ENCODE assay signal across 8 cellular contexts in the genomic region with DNA sequence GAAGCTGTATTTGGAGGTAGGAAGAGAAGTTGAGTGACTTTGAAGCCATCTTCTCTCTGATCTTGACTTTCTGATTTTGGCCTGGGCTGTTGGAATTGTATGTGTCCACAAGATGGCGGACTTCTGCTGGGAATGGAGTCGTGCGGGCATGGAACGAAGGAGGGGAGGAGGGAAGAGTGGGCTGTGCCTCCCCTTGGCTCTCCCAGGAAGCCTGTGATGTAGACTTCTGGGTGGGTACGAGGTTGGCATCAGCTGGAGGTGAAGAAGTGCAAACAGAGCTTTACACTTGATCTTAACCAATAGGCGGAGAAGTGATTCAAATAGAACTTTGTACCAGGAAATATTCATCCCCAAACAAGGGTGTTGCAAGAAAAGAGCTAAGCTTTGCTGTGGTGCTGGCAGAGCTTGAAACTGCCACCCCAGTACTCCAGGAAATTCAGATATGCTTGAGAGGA. TPM values are rescaled to one million over a fixed set of nuclear protein-coding genes. Genes with fewer than 3 reads are reported as not detected.
A peak's percentile ranks its signal among the peaks of the same experiment; 100 is the strongest.
DNase-seq lines count a peak whose midpoint lies in the region; ATAC-seq and TF ChIP-seq lines count a peak whose summit lies in the region.

No MANE protein-coding gene starts in this region.

- CTCF ChIA-PET in HEK293 (lab: Yijun Ruan, JAX): interaction anchor here (0.5 to 5.3 kb wide), 57 partner anchors 11 to 1244 kb away, joined by 3 to 93 read pairs (median 4); a partner anchor contains a TSS

- POLR2A ChIA-PET in HEK293 (lab: Yijun Ruan, JAX): no interaction called here

- TF ChIP-seq CTCF in HEK293 (tag by site-specific recombination; IDR thresholded peaks at IDR 0.05) (peak; percentile 85), body of pancreas (IDR thresholded peaks at IDR 0.05) (peak; percentile 40 to 95 (median 82))

- H3K27me3 ChIP-seq in body of pancreas: no peaks in the 10 kb centered on the region

- intact Hi-C loops in body of pancreas (cut with DNase I): no loop called here

- H3K36me3 ChIP-seq in HEK293 (ENCODE audit: control insufficient read depth in 2 of 2, insufficient read depth in 1 of 2, low read length in 2 of 2) (no peaks in the 10 kb centered on the region), body of pancreas (replicated peaks in 1 of 2; ENCODE audit: insufficient read depth in 1 of 2, low read depth in 2 of 2) (no peaks in the 10 kb centered on the region)

- 2 to 5% methylated on average over 6 of the region's 6 CpGs for WGBS in body of pancreas, 2 donors

- no peak for TF ChIP-seq POLR2A in body of pancreas (IDR thresholded peaks at IDR 0.05)

- peak; percentile 9 for DNase-seq in COR-L47 (lab: John Stamatoyannopoulos, UW)
- DNase-seq in RPMI7951 (ENCODE audit: low read depth): peak; percentile 51
- DNase-seq in body of pancreas: peak; percentile 66 to 88 (median 80)
- DNase-seq in iPS-NIHi7 (ENCODE audit: extremely low spot score): peak; percentile 74
- DNase-seq in stimulated activated CD4-positive, alpha-beta T cell treated with anti-CD3 and anti-CD28 coated beads, Interleukin-2, amount 100 ng/mL, for 24 hours: peak; percentile 27 to 41

- no peaks in the 10 kb centered on the region for H3K4me1 ChIP-seq in HEK293 (ENCODE audit: control insufficient read depth, insufficient read depth, low read length)
- peaks cover 19% of the 10 kb centered on the region for H3K4me1 ChIP-seq in body of pancreas

- ATAC-seq in body of pancreas (peak; percentile 93), HG02852 (IDR thresholded peaks at IDR 0.05; ENCODE audit: unreplicated experiment) (no peak), HG03175 (IDR thresholded peaks at IDR 0.05; ENCODE audit: unreplicated experiment) (no peak)

- H3K27ac ChIP-seq in HEK293 (ENCODE audit: extremely low read depth, low read depth, low read length) (no peak overlapping the region), body of pancreas (peak overlapping the region in 3 of 4 donors; percentile 39 to 76 (median 56))

- H3K9me3 ChIP-seq in HEK293 (ENCODE audit: control insufficient read depth, insufficient read depth, low read depth, low read length): no peaks in the 10 kb centered on the region
- no peaks in the 10 kb centered on the region for H3K9me3 ChIP-seq in body of pancreas

- no peak overlapping the region for H3K4me3 ChIP-seq in HEK293 (ENCODE audit: low read depth, low read length)
- no peak overlapping the region for H3K4me3 ChIP-seq in body of pancreas

TF ChIP-seq in HEK293, 187 proteins besides CTCF, POLR2A, EP300 and RAD21 (continues in another document):
- TF ChIP-seq ZBTB7A (tag by site-specific recombination; IDR thresholded peaks at IDR 0.05; ENCODE audit: low read depth) (no peak), ZNF843 (tag by site-specific recombination; IDR thresholded peaks at IDR 0.05) (no peak), ZNF112 (tag by site-specific recombination; IDR thresholded peaks at IDR 0.05) (no peak), ZNF248 (tag by site-specific recombination; IDR thresholded peaks at IDR 0.05) (no peak), YY2 (tag by site-specific recombination; IDR thresholded peaks at IDR 0.05) (peak; percentile 56; the same call in 1 of the 2 replicates), ZNF596 (tag by site-specific recombination; IDR thresholded peaks at IDR 0.05) (no peak), ZEB2 (tag by site-specific recombination; IDR thresholded peaks at IDR 0.05) (no peak), ZNF76 (tag by site-specific recombination; IDR thresholded peaks at IDR 0.05; ENCODE audit: borderline replicate concordance, low read depth) (no peak), ZSCAN30 (tag by site-specific recombination; IDR thresholded peaks at IDR 0.05) (no peak), HOXD13 (CRISPR knock-in tag; IDR thresholded peaks at IDR 0.05; ENCODE audit: borderline replicate concordance) (no peak), ZNF133 (tag by site-specific recombination; IDR thresholded peaks at IDR 0.05) (no peak), TRIM28 (IDR thresholded peaks at IDR 0.05; ENCODE audit: borderline replicate concordance, low read length) (no peak), MEIS1 (CRISPR knock-in tag; IDR thresholded peaks at IDR 0.05; ENCODE audit: borderline replicate concordance) (no peak), SCRT2 (tag by site-specific recombination; IDR thresholded peaks at IDR 0.05) (no peak), ZNF473 (tag by site-specific recombination; IDR thresholded peaks at IDR 0.05) (no peak), GLI2 (tag by site-specific recombination; IDR thresholded peaks at IDR 0.05; ENCODE audit: borderline replicate concordance, low read depth) (no peak), ZBTB21 (tag by site-specific recombination; IDR thresholded peaks at IDR 0.05) (no peak), ZNF274 (IDR thresholded peaks at IDR 0.05; ENCODE audit: low read length) (no peak), ZNF274 (tag by site-specific recombination; IDR thresholded peaks at IDR 0.05; ENCODE audit: borderline replicate concordance) (no peak), ZNF670 (tag by site-specific recombination; IDR thresholded peaks at IDR 0.05; ENCODE audit: low read depth) (no peak), ZNF560 (tag by site-specific recombination; IDR thresholded peaks at IDR 0.05; ENCODE audit: borderline replicate concordance) (no peak), ZNF624 (tag by site-specific recombination; IDR thresholded peaks at IDR 0.05) (no peak), ZNF366 (tag by site-specific recombination; conservative IDR thresholded peaks at IDR 0.05) (0 out of 2 replicates have a peak, but pooled peaks have one; percentile 32), ZNF610 (tag by site-specific recombination; IDR thresholded peaks at IDR 0.05; ENCODE audit: borderline replicate concordance) (no peak), ZXDB (tag by site-specific recombination; IDR thresholded peaks at IDR 0.05) (no peak)
- TF ChIP-seq, protein P1, sequence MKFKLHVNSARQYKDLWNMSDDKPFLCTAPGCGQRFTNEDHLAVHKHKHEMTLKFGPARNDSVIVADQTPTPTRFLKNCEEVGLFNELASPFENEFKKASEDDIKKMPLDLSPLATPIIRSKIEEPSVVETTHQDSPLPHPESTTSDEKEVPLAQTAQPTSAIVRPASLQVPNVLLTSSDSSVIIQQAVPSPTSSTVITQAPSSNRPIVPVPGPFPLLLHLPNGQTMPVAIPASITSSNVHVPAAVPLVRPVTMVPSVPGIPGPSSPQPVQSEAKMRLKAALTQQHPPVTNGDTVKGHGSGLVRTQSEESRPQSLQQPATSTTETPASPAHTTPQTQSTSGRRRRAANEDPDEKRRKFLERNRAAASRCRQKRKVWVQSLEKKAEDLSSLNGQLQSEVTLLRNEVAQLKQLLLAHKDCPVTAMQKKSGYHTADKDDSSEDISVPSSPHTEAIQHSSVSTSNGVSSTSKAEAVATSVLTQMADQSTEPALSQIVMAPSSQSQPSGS (tag by site-specific recombination; IDR thresholded peaks at IDR 0.05; ENCODE audit: low read depth): no peak
- TF ChIP-seq, protein P2, sequence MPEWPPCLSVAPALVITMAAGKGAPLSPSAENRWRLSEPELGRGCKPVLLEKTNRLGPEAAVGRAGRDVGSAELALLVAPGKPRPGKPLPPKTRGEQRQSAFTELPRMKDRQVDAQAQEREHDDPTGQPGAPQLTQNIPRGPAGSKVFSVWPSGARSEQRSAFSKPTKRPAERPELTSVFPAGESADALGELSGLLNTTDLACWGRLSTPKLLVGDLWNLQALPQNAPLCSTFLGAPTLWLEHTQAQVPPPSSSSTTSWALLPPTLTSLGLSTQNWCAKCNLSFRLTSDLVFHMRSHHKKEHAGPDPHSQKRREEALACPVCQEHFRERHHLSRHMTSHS (tag by site-specific recombination; IDR thresholded peaks at IDR 0.05): no peak
- TF ChIP-seq, protein P3, sequence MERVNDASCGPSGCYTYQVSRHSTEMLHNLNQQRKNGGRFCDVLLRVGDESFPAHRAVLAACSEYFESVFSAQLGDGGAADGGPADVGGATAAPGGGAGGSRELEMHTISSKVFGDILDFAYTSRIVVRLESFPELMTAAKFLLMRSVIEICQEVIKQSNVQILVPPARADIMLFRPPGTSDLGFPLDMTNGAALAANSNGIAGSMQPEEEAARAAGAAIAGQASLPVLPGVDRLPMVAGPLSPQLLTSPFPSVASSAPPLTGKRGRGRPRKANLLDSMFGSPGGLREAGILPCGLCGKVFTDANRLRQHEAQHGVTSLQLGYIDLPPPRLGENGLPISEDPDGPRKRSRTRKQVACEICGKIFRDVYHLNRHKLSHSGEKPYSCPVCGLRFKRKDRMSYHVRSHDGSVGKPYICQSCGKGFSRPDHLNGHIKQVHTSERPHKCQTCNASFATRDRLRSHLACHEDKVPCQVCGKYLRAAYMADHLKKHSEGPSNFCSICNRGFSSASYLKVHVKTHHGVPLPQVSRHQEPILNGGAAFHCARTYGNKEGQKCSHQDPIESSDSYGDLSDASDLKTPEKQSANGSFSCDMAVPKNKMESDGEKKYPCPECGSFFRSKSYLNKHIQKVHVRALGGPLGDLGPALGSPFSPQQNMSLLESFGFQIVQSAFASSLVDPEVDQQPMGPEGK (tag by site-specific recombination; IDR thresholded peaks at IDR 0.05): no peak
- TF ChIP-seq, protein P4, sequence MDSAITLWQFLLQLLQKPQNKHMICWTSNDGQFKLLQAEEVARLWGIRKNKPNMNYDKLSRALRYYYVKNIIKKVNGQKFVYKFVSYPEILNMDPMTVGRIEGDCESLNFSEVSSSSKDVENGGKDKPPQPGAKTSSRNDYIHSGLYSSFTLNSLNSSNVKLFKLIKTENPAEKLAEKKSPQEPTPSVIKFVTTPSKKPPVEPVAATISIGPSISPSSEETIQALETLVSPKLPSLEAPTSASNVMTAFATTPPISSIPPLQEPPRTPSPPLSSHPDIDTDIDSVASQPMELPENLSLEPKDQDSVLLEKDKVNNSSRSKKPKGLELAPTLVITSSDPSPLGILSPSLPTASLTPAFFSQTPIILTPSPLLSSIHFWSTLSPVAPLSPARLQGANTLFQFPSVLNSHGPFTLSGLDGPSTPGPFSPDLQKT (IDR thresholded peaks at IDR 0.05; ENCODE audit: borderline replicate concordance, low read depth, low read length): no peak

RNA-seq across cellular contexts. Expression of a gene that starts 7.4 kb away (rescaled TPM):
- 0.98 and 4.2 TPM in 2 replicates for total RNA-seq in RPMI7951 (2014; rRNA removed; shearing (Covaris generic))
- 10 to 100 TPM in 1 of 2 donors, 1 to 10 TPM in 1; 4.4 to 11.5 TPM for total RNA-seq in body of pancreas

RNA-seq across cellular contexts. Expression of a gene that starts 39.8 kb away (rescaled TPM):
- total RNA-seq in RPMI7951 (2014; rRNA removed; shearing (Covaris generic)): 6.0 and 8.9 TPM in 2 replicates
- total RNA-seq in body of pancreas: 1 to 10 TPM; 2.3 to 6.2 TPM

RNA-seq across cellular contexts. Expression of a gene that starts 39.9 kb away (rescaled TPM):
- 19.1 and 25.7 TPM in 2 replicates for total RNA-seq in RPMI7951 (2014; rRNA removed; shearing (Covaris generic))
- total RNA-seq in body of pancreas: 10 to 100 TPM; 20.5 to 46.5 TPM

Comparison
In these comparisons a context has a peak if more than half of its experiments do, and no peak if none do; other contexts are left out.
1. DNase-seq: peak in every context shown above with its lines; median percentile 80 in body of pancreas; 74 in iPS-NIHi7; 51 in RPMI7951; 34 in stimulated activated CD4-positive, alpha-beta T cell treated with anti-CD3 and anti-CD28 coated beads, Interleukin-2, amount 100 ng/mL, for 24 hours; 9 in COR-L47.